8 cellular contexts compared by ENCODE assay signal in the genomic region with DNA sequence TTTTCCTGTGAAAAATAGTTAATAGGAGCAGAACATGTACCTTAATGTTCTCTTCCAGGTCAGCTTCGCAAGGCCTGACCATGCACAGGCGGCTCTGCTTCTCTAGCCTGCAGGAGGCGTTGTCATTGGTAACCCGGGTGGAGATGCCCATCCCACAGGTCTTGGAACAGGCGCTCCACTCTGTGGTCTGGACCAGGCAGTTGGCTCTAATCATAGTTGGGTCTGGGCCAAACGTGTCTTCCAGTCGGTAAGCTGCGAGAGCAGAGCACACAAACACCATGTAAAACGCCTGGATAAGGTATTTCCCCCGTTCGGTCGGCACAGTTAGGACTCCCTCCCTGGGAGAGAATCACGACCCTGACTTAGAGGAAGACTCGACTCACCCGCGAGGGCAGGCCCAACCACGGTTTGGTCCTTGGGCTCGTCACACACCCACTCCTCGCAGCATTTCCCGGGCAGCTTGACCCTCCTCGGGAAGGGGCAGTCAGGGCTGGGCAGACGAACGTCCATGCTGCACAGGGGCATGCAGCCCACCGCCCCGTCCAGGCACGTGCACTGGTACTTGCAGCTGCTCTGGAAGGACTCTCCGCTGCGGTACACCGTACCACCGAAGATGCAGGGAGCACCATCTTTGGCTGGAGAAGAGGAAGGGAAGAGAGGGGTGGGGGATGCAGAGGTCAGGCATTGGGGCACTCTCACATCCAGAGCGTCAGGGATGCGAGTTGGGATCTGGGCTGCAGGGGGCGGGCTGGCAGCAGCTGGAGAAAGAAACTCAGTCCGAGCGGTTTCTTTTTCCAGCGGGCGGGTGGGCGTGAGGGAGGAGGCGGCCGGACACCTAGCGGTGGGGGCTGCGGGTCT. TPM values are rescaled to one million over a fixed set of nuclear protein-coding genes. Genes with fewer than 3 reads are reported as not detected.
DNase-seq lines count a peak whose midpoint lies in the region; ATAC-seq, FAIRE-seq and TF ChIP-seq lines count a peak whose summit lies in the region.

No MANE protein-coding gene starts in this region.

- H4K20me1 ChIP-seq in neural progenitor cell (ENCODE audit: low read depth) = peaks cover 24% of the 10 kb centered on the region

- H3K79me2 ChIP-seq in neural progenitor cell (ENCODE audit: low read depth) = peaks cover 51% of the 10 kb centered on the region

- H3K27me3 Mint-ChIP-seq in activated naive CD8-positive, alpha-beta T cell treated with anti-CD3 and anti-CD28 coated beads for 36 hours = peaks cover 83% of the 10 kb centered on the region
- peaks cover 3% of the 10 kb centered on the region for H3K27me3 Mint-ChIP-seq in neural progenitor cell (ENCODE audit: insufficient read depth, low read depth)

- H3K4me1 Mint-ChIP-seq in activated naive CD8-positive, alpha-beta T cell treated with anti-CD3 and anti-CD28 coated beads for 36 hours = peaks cover 7% of the 10 kb centered on the region
- peaks cover 64% of the 10 kb centered on the region for H3K4me1 Mint-ChIP-seq in neural progenitor cell

- ATAC-seq in GM21576 (IDR thresholded peaks at IDR 0.05; ENCODE audit: unreplicated experiment) (no peak), GM19397 (IDR thresholded peaks at IDR 0.05; ENCODE audit: unreplicated experiment) (no peak)

- H3K27me3 ChIP-seq in neural progenitor cell = no peaks in the 10 kb centered on the region

- DNase-seq in AG20443 (ENCODE audit: low spot score) = peak; percentile 69
- peak; percentile 7 for DNase-seq in GM18507 (ENCODE audit: extremely low spot score, insufficient read length, low read depth)
- peak; percentile 34 for DNase-seq in NCI-H2196 treated with DMSO at 0.1 percent for 48 hours (lab: John Stamatoyannopoulos, UW; ENCODE audit: unreplicated experiment)
- peak; percentile 18 for DNase-seq in activated naive CD8-positive, alpha-beta T cell treated with anti-CD3 and anti-CD28 coated beads for 36 hours
- peak; percentile 72 for DNase-seq in globus pallidus (ENCODE audit: low spot score)
- peak; percentile 91 for DNase-seq in neural progenitor cell (ENCODE audit: low spot score)

- peaks cover 35% of the 10 kb centered on the region for H3K4me1 ChIP-seq in neural progenitor cell

- no peaks in the 10 kb centered on the region for H3K9me3 Mint-ChIP-seq in activated naive CD8-positive, alpha-beta T cell treated with anti-CD3 and anti-CD28 coated beads for 36 hours
- no peaks in the 10 kb centered on the region for H3K9me3 Mint-ChIP-seq in neural progenitor cell

- H3K4me3 Mint-ChIP-seq in activated naive CD8-positive, alpha-beta T cell treated with anti-CD3 and anti-CD28 coated beads for 36 hours = peak overlapping the region; percentile 75
- H3K4me3 Mint-ChIP-seq in neural progenitor cell = peak overlapping the region; percentile 92

- no peak for FAIRE-seq in GM18507 (lab: Jason Lieb, UNC)

- no peaks in the 10 kb centered on the region for H3K9me3 ChIP-seq in neural progenitor cell (ENCODE audit: low read depth)

- peak; percentile 66 for TF ChIP-seq CTCF in neural progenitor cell (IDR thresholded peaks at IDR 0.05)

- no peaks in the 10 kb centered on the region for H3K36me3 Mint-ChIP-seq in activated naive CD8-positive, alpha-beta T cell treated with anti-CD3 and anti-CD28 coated beads for 36 hours
- peaks cover 16% of the 10 kb centered on the region for H3K36me3 Mint-ChIP-seq in neural progenitor cell

- no peak overlapping the region for H2AFZ ChIP-seq in neural progenitor cell (replicated peaks)

- H3K9ac ChIP-seq in neural progenitor cell = peak overlapping the region; percentile 78

- H3K36me3 ChIP-seq in neural progenitor cell = no peaks in the 10 kb centered on the region

- peak overlapping the region; percentile 87 for H3K4me3 ChIP-seq in neural progenitor cell

- H3F3A ChIP-seq in neural progenitor cell (ENCODE audit: low read depth) = peaks cover 18% of the 10 kb centered on the region

- H3K27ac Mint-ChIP-seq in activated naive CD8-positive, alpha-beta T cell treated with anti-CD3 and anti-CD28 coated beads for 36 hours = no peak overlapping the region
- peak overlapping the region; percentile 90 for H3K27ac Mint-ChIP-seq in neural progenitor cell

- peak overlapping the region; percentile 98 for H3K27ac ChIP-seq in neural progenitor cell

- peak overlapping the region; percentile 92 for H3K4me2 ChIP-seq in neural progenitor cell

RNA-seq across cellular contexts. Expression of gene CCN2, which starts 1.0 kb away (rescaled TPM):
- total RNA-seq in activated naive CD8-positive, alpha-beta T cell treated with anti-CD3 and anti-CD28 coated beads for 36 hours = not detected
- 46.7 and 54.5 TPM in 2 replicates for total RNA-seq in neural progenitor cell (ENCODE audit: low replicate concordance)

Comparison
In these comparisons a context has a peak if more than half of its experiments do, and no peak if none do; other contexts are left out.
1. DNase-seq: peak in every context shown above with its lines; median percentile 91 in neural progenitor cell; 72 in globus pallidus; 69 in AG20443; 34 in NCI-H2196 treated with DMSO at 0.1 percent for 48 hours; 18 in activated naive CD8-positive, alpha-beta T cell treated with anti-CD3 and anti-CD28 coated beads for 36 hours; 7 in GM18507.
2. RNA of gene CCN2, which starts 1.0 kb away (total RNA-seq): 46.7 to 54.5 TPM in neural progenitor cell; not detected in activated naive CD8-positive, alpha-beta T cell treated with anti-CD3 and anti-CD28 coated beads for 36 hours; every median in the first group is over 10 times any median in the second.